In the genomic region with DNA sequence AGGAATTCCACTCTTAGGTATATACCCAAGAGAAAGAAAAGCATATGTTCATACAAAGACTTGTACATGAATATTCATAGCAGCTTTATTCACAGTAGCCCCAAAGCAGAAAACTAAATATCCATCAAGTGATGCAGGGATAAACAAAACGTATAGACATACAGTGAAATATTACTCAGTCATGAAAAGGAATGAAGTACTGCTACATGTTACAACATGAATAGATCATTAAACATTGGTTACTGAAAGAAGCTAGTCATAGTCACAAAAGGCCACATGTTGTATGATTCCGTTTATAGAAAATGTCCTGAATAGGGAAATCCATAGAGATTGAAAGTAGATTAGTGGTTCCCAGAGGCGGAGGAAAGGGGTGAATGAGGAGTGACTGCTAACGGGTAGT, we compare ENCODE assay signal across 11 cellular contexts. TPM values are rescaled to one million over a fixed set of nuclear protein-coding genes. Genes with fewer than 3 reads are reported as not detected.
DNase-seq lines count a peak whose midpoint lies in the region; ATAC-seq and TF ChIP-seq lines count a peak whose summit lies in the region.
"Had no signal": no experiment of that assay in that cellular context is flagged by ENCODE, and none has a peak within 500 bp of the region (broad histone marks: within the 10 kb centered on the region; RNA-seq: fewer than 3 reads in every experiment).

No MANE protein-coding gene starts in this region.

- CTCF ChIA-PET in Caco-2 (lab: Charles Lee) (interaction anchor here (1.4 kb wide), 1 partner anchor 13 kb away, joined by 3 read pairs; no protein-coding TSS in a partner anchor), PC-3 (lab: Charles Lee) (no interaction called here)

- no TSS peak for BruUV-seq in Caco-2 (replicated peaks; lab: Mats Ljungman, UMichigan)
- BruUV-seq in PC-3 (replicated peaks; lab: Mats Ljungman, UMichigan), result no TSS peak

- H3K36me3 Mint-ChIP-seq in Caco-2 (ENCODE audit: insufficient read depth, unreplicated experiment) (no peaks in the 10 kb centered on the region), endodermal cell (ENCODE audit: low read depth) (no peaks in the 10 kb centered on the region)

- H3K9me3 ChIP-seq in Caco-2 (no peaks in the 10 kb centered on the region), PC-3 (ENCODE audit: low read length) (no peaks in the 10 kb centered on the region), endodermal cell (ENCODE audit: control insufficient read depth, low read length) (no peaks in the 10 kb centered on the region), ovary (no peaks in the 10 kb centered on the region)

- H3K79me2 ChIP-seq in PC-3 (ENCODE audit: low read length), result no peaks in the 10 kb centered on the region

- no peak overlapping the region for H3K9ac ChIP-seq in PC-3 (ENCODE audit: low read length)
- H3K9ac ChIP-seq in endodermal cell (ENCODE audit: extremely low read depth, low read length, poor library complexity, severe bottlenecking), result no peak overlapping the region

- H3K27me3 Mint-ChIP-seq in Caco-2 (ENCODE audit: insufficient read depth, unreplicated experiment) (no peaks in the 10 kb centered on the region), endodermal cell (ENCODE audit: insufficient read depth) (peaks cover 17% of the 10 kb centered on the region)

- peak overlapping the region; percentile 86; the same call in 1 of the 2 replicates for H3K4me2 ChIP-seq in PC-3 (ENCODE audit: low read length)

- H4K20me1 ChIP-seq in PC-3 (ENCODE audit: low read length), result no peaks in the 10 kb centered on the region

- no peaks in the 10 kb centered on the region for H3K9me2 ChIP-seq in PC-3 (replicated peaks; ENCODE audit: low read length)

- H3K9me3 Mint-ChIP-seq in Caco-2 (ENCODE audit: unreplicated experiment) (no peaks in the 10 kb centered on the region), endodermal cell (no peaks in the 10 kb centered on the region)

- H3K27ac Mint-ChIP-seq in Caco-2 (ENCODE audit: unreplicated experiment), result peak overlapping the region; percentile 93
- no peak overlapping the region for H3K27ac Mint-ChIP-seq in endodermal cell

- H3F3A ChIP-seq in PC-3 (ENCODE audit: low read length, unreplicated experiment), result no peaks in the 10 kb centered on the region

- DNase-seq in Caco-2, result no peak
- DNase-seq in PC-3, result no peak
- DNase-seq in endodermal cell, result no peak
- no peak for DNase-seq in ovary
- DNase-seq in DMS 273 treated with DMSO at 0.1 percent for 48 hours (lab: John Stamatoyannopoulos, UW), result no peak
- DNase-seq in middle frontal gyrus (ENCODE audit: extremely low spot score, low spot score), result no peak
- DNase-seq in T-helper 9 cell, result no peak
- DNase-seq: NCI-H1105 treated with DMSO at 0.1 percent for 48 hours had no signal

- H3K4me1 ChIP-seq in Caco-2, result no peaks in the 10 kb centered on the region
- no peaks in the 10 kb centered on the region for H3K4me1 ChIP-seq in PC-3 (ENCODE audit: insufficient read depth, low read length)
- no peaks in the 10 kb centered on the region for H3K4me1 ChIP-seq in endodermal cell (ENCODE audit: control insufficient read depth, insufficient read depth, low read length)
- peaks cover 7% of the 10 kb centered on the region for H3K4me1 ChIP-seq in ovary (ENCODE audit: insufficient read depth)

- no peak overlapping the region for H3K27ac ChIP-seq in PC-3 (ENCODE audit: low read length)
- no peak overlapping the region for H3K27ac ChIP-seq in endodermal cell (ENCODE audit: low read depth, low read length)
- no peak overlapping the region for H3K27ac ChIP-seq in ovary

- no peak for TF ChIP-seq EP300 in ovary (IDR thresholded peaks at IDR 0.05)

- H3K4me1 Mint-ChIP-seq in Caco-2 (ENCODE audit: low read depth, unreplicated experiment) (peaks cover 6% of the 10 kb centered on the region), endodermal cell (peaks cover 13% of the 10 kb centered on the region)

- POLR2A ChIA-PET in Caco-2 (lab: Charles Lee), result no interaction called here
- POLR2A ChIA-PET in PC-3 (lab: Charles Lee; ENCODE audit: unreplicated experiment), result no interaction called here

- peak overlapping the region; percentile 93 for H3K4me3 Mint-ChIP-seq in Caco-2 (ENCODE audit: unreplicated experiment)
- H3K4me3 Mint-ChIP-seq in endodermal cell, result peak overlapping the region; percentile 81

- ATAC-seq in PC-3 (no peak), HG03378 (IDR thresholded peaks at IDR 0.05; ENCODE audit: unreplicated experiment) (no peak)

- H3K36me3 ChIP-seq in Caco-2 (ENCODE audit: control insufficient read depth, insufficient read depth, low read length) (no peaks in the 10 kb centered on the region), PC-3 (ENCODE audit: low read depth, low read length) (no peaks in the 10 kb centered on the region), endodermal cell (ENCODE audit: control insufficient read depth, insufficient read depth, low read length) (no peaks in the 10 kb centered on the region), ovary (no peaks in the 10 kb centered on the region)

- peak overlapping the region; percentile 96 for H2AFZ ChIP-seq in PC-3 (ENCODE audit: low read length)

- H3K4me3 ChIP-seq in Caco-2 (ENCODE audit: low read depth, low read length) (peak overlapping the region; percentile 48; the same call in 1 of the 2 replicates), PC-3 (ENCODE audit: low read length) (peak overlapping the region; percentile 84; the same call in 1 of the 2 replicates), endodermal cell (ENCODE audit: low read length) (peak overlapping the region; percentile 81), ovary (peak overlapping the region; percentile 83)

- intact Hi-C loops in Caco-2 (cut with micrococcal nuclease; ENCODE audit: unreplicated experiment), result no loop called here
- intact Hi-C loops in PC-3 (cut with micrococcal nuclease), result loop anchor here (5.0 kb wide), 2 partner anchors 45 to 175 kb away; a partner anchor contains a TSS
- intact Hi-C loops in ovary (cut with DNase I), result no loop called here

- TF ChIP-seq CTCF in Caco-2 (IDR thresholded peaks at IDR 0.05; ENCODE audit: insufficient read depth in 1 of 2, low read depth in 1 of 2, low read length in 1 of 2, severe bottlenecking in 1 of 2, unreplicated experiment in 1 of 2), result no peak
- TF ChIP-seq CTCF in PC-3 (conservative IDR thresholded peaks at IDR 0.05; ENCODE audit: low read depth, low read length), result no peak
- TF ChIP-seq CTCF in endodermal cell (conservative IDR thresholded peaks at IDR 0.05), result no peak
- TF ChIP-seq CTCF in ovary (IDR thresholded peaks at IDR 0.05), result no peak

- no peak for TF ChIP-seq POLR2A in ovary (IDR thresholded peaks at IDR 0.05)

- H3K27me3 ChIP-seq in Caco-2 (replicated peaks; ENCODE audit: control insufficient read depth, insufficient read depth, low read length), result no peaks in the 10 kb centered on the region
- no peaks in the 10 kb centered on the region for H3K27me3 ChIP-seq in PC-3 (ENCODE audit: low read length)
- no peaks in the 10 kb centered on the region for H3K27me3 ChIP-seq in endodermal cell (ENCODE audit: control insufficient read depth, insufficient read depth, low read length, poor library complexity, severe bottlenecking)
- no peaks in the 10 kb centered on the region for H3K27me3 ChIP-seq in ovary

- 94 to 95% methylated on average over 3 to 4 of the region's 4 CpGs for WGBS in endodermal cell (ENCODE audit: insufficient coverage in 1 of 2, insufficient read length in 1 of 2), 2 experiments
- 62 to 68% (median 68%) methylated on average over 4 of the region's 4 CpGs for WGBS in ovary, 3 donors

RNA-seq across cellular contexts. Expression of a gene that starts 1.3 kb away (rescaled TPM):
- total RNA-seq in Caco-2 (2022) (8.5 and 11.4 TPM in 2 replicates), PC-3 (2014; rRNA removed) (2.8 and 5.3 TPM in 2 replicates), endodermal cell (10 to 100 TPM; 12.8 to 16.1 TPM), ovary (100 to 1,000 TPM in 2 of 7 donors, 10 to 100 TPM in 5; 35.9 to 148 (median 86.0) TPM)
- 24.2 TPM for polyA plus RNA-seq in endodermal cell (2013, experiment 1 of 2)
- 24.6 TPM for polyA plus RNA-seq in endodermal cell (2013, experiment 2 of 2)
- polyA plus RNA-seq in ovary, result 10 to 100 TPM; 46.4 to 76.2 TPM
- total RNA-seq: activated CD8-positive, alpha-beta memory T cell treated with anti-CD3 and anti-CD28 coated beads for 36 hours had no signal

RNA-seq across cellular contexts. Expression of a gene that starts 17.4 kb away (rescaled TPM):
- total RNA-seq in Caco-2 (2022), result not detected in 2 replicates
- total RNA-seq in PC-3 (2014; rRNA removed), result 0.40 TPM in 1 of 2 replicates, not detected in the other
- total RNA-seq in endodermal cell, result 1 to 10 TPM in 1 of 2 donors, under 1 TPM in 1; 0.40 to 1.3 TPM
- polyA plus RNA-seq in endodermal cell (2013, experiment 1 of 2), result 0.68 TPM
- polyA plus RNA-seq in endodermal cell (2013, experiment 2 of 2), result 0.83 TPM
- total RNA-seq in ovary, result 1 to 10 TPM in 3 of 7 donors, under 1 TPM in 4; 0.43 to 9.8 (median 0.82) TPM
- under 1 TPM; 0.23 to 0.54 TPM for polyA plus RNA-seq in ovary
- total RNA-seq: activated CD8-positive, alpha-beta memory T cell treated with anti-CD3 and anti-CD28 coated beads for 36 hours; myocyte had no signal
